ENCODE assay signal across 1 cellular context in genomic region chr20:50044353-50044960, GRCh38.
TF ChIP-seq lines count a peak whose summit lies in the region.

No MANE protein-coding gene starts in this region.

TF ChIP-seq in HepG2, 621 proteins besides CTCF, POLR2A, EP300 and RAD21 (continued from another document and continues in another):
- TF ChIP-seq ZNF609 (CRISPR knock-in tag; IDR thresholded peaks at IDR 0.05; ENCODE audit: borderline replicate concordance), result no peak; the same call in 1 of the 2 replicates
- no peak; the same call in 1 of the 2 replicates for TF ChIP-seq ZBTB7B (CRISPR knock-in tag; IDR thresholded peaks at IDR 0.05)
- TF ChIP-seq ZUFSP (CRISPR knock-in tag; IDR thresholded peaks at IDR 0.05; ENCODE audit: borderline replicate concordance), result no peak
- no peak for TF ChIP-seq GMEB1 (CRISPR knock-in tag; IDR thresholded peaks at IDR 0.05; ENCODE audit: borderline replicate concordance)
- no peak; the same call in 1 of the 2 replicates for TF ChIP-seq ZNF441 (CRISPR knock-in tag; IDR thresholded peaks at IDR 0.05; ENCODE audit: borderline replicate concordance)
- no peak for TF ChIP-seq ZNF691 (CRISPR knock-in tag; IDR thresholded peaks at IDR 0.05; ENCODE audit: borderline replicate concordance, low read depth)
- TF ChIP-seq ONECUT2 (CRISPR knock-in tag; IDR thresholded peaks at IDR 0.05), result no peak
- TF ChIP-seq ZNF343 (CRISPR knock-in tag; IDR thresholded peaks at IDR 0.05), result no peak
- TF ChIP-seq DBP (CRISPR knock-in tag; IDR thresholded peaks at IDR 0.05; ENCODE audit: not compliant biosample characterization), result no peak
- TF ChIP-seq ZNF780A (CRISPR knock-in tag; IDR thresholded peaks at IDR 0.05), result no peak
- 0 out of 2 replicates have a peak, but pooled peaks have one; percentile 27 for TF ChIP-seq TFE3 (CRISPR knock-in tag; IDR thresholded peaks at IDR 0.05)
- no peak for TF ChIP-seq JARID2 (CRISPR knock-in tag; IDR thresholded peaks at IDR 0.05; ENCODE audit: insufficient replicate concordance)
- no peak; the same call in 1 of the 2 replicates for TF ChIP-seq KDM4B (CRISPR knock-in tag; IDR thresholded peaks at IDR 0.05)
- TF ChIP-seq TOE1 (CRISPR knock-in tag; IDR thresholded peaks at IDR 0.05), result no peak
- TF ChIP-seq ZNF792 (CRISPR knock-in tag; IDR thresholded peaks at IDR 0.05), result no peak
- TF ChIP-seq PHF8 (CRISPR knock-in tag; IDR thresholded peaks at IDR 0.05), result peak; percentile 30; the same call in 1 of the 2 replicates
- TF ChIP-seq ZNF430 (CRISPR knock-in tag; IDR thresholded peaks at IDR 0.05), result no peak
- TF ChIP-seq PHF5A (CRISPR knock-in tag; IDR thresholded peaks at IDR 0.05; ENCODE audit: low read depth, unreplicated experiment), result no peak
- no peak for TF ChIP-seq SATB2 (CRISPR knock-in tag; IDR thresholded peaks at IDR 0.05)
- TF ChIP-seq DPF2 (CRISPR knock-in tag; IDR thresholded peaks at IDR 0.05; ENCODE audit: borderline replicate concordance, low read depth), result no peak
- TF ChIP-seq TRAFD1 (CRISPR knock-in tag; IDR thresholded peaks at IDR 0.05; ENCODE audit: borderline replicate concordance), result no peak
- no peak for TF ChIP-seq HIC2 (CRISPR knock-in tag; IDR thresholded peaks at IDR 0.05; ENCODE audit: low read depth)
- TF ChIP-seq ZNF772 (CRISPR knock-in tag; IDR thresholded peaks at IDR 0.05), result no peak
- no peak for TF ChIP-seq ZNF652 (CRISPR knock-in tag; IDR thresholded peaks at IDR 0.05; ENCODE audit: borderline replicate concordance, low read depth)
- TF ChIP-seq SMAD9 (CRISPR knock-in tag; IDR thresholded peaks at IDR 0.05), result no peak
- TF ChIP-seq TEAD3 (CRISPR knock-in tag; optimal IDR thresholded peaks at IDR 0.05; ENCODE audit: borderline replicate concordance), result no peak
- TF ChIP-seq ZNF775 (CRISPR knock-in tag; IDR thresholded peaks at IDR 0.05; ENCODE audit: borderline replicate concordance), result no peak
- TF ChIP-seq RFX3 (CRISPR knock-in tag; IDR thresholded peaks at IDR 0.05), result no peak
- no peak for TF ChIP-seq FOXA1 (IDR thresholded peaks at IDR 0.05)
- TF ChIP-seq FOXA1 (CRISPR knock-in tag; IDR thresholded peaks at IDR 0.05), result no peak
- no peak for TF ChIP-seq PCBP2 (optimal IDR thresholded peaks at IDR 0.05; ENCODE audit: low read depth, low read length, poor library complexity, severe bottlenecking)
- TF ChIP-seq MYNN (CRISPR knock-in tag; IDR thresholded peaks at IDR 0.05; ENCODE audit: low read depth), result no peak
- TF ChIP-seq ZNF326 (CRISPR knock-in tag; IDR thresholded peaks at IDR 0.05; ENCODE audit: borderline replicate concordance), result no peak
- no peak for TF ChIP-seq ZBTB34 (CRISPR knock-in tag; IDR thresholded peaks at IDR 0.05)
- no peak for TF ChIP-seq MAFG (CRISPR knock-in tag; IDR thresholded peaks at IDR 0.05)
- TF ChIP-seq PAXIP1 (CRISPR knock-in tag; conservative IDR thresholded peaks at IDR 0.05), result no peak
- no peak for TF ChIP-seq MAFK (conservative IDR thresholded peaks at IDR 0.05 in 1 of 2, IDR thresholded peaks at IDR 0.05 in 1 of 2; ENCODE audit: low read length in 2 of 2)
- no peak for TF ChIP-seq ZNF790 (CRISPR knock-in tag; IDR thresholded peaks at IDR 0.05; ENCODE audit: borderline replicate concordance)
